7 cellular contexts compared by ENCODE assay signal in genomic region chr6:144132167-144132690, GRCh38. TPM values are rescaled to one million over a fixed set of nuclear protein-coding genes. Genes with fewer than 3 reads are reported as not detected.
DNase-seq lines count a peak whose midpoint lies in the region; ATAC-seq, FAIRE-seq and TF ChIP-seq lines count a peak whose summit lies in the region.
"Not testable (repeated sequence)": the region's sequence is repeated elsewhere in the genome, so short reads cannot be mapped to it uniquely, and the experiment has no call there.

No MANE protein-coding gene starts in this region.

- not testable (repeated sequence) for H3K4me3 ChIP-seq in RWPE2 (ENCODE audit: severe bottlenecking); K562

- not testable (repeated sequence) for H3K9me1 ChIP-seq in K562 (ENCODE audit: control insufficient read depth, insufficient read depth, low read length)

- H3K4me1 ChIP-seq in RWPE2 (ENCODE audit: insufficient read depth, poor library complexity, severe bottlenecking), result peaks cover 14% of the 10 kb centered on the region
- H3K4me1 ChIP-seq in K562 (replicated peaks in 1 of 2; ENCODE audit: control insufficient read depth in 2 of 2, insufficient read depth in 2 of 2, low read length in 2 of 2), result not testable (repeated sequence)

- H3K79me2 ChIP-seq in K562 (ENCODE audit: control insufficient read depth, insufficient read depth, low read length), result not testable (repeated sequence)

- POLR2A ChIA-PET in K562 (lab: Yijun Ruan, JAX), result not testable (repeated sequence)

- CTCF ChIA-PET in K562 (lab: Yijun Ruan, JAX; ENCODE audit: low intra/inter-chr PET ratio), result interaction anchor here (0.5 kb wide), 1 partner anchor 1458 kb away, joined by 4 read pairs; no protein-coding TSS in a partner anchor

- H3K36me3 ChIP-seq in RWPE2 (ENCODE audit: low read depth); K562 (ENCODE audit: control insufficient read depth, insufficient read depth, low read length): not testable (repeated sequence)

- H3K4me1 Mint-ChIP-seq in activated CD4-positive, alpha-beta T cell treated with anti-CD3 and anti-CD28 coated beads, Interleukin-2, amount 10 ng/mL, durations not matched to agents 24 days and 14 days, result peaks cover 19% of the 10 kb centered on the region
- H3K4me1 Mint-ChIP-seq in activated T-cell treated with anti-CD3 and anti-CD28 coated beads, Interleukin-2, amount 50 U/mL, for 72 hours (ENCODE audit: low read depth), result peaks cover 45% of the 10 kb centered on the region
- H3K4me1 Mint-ChIP-seq in activated T-helper 2 cell treated with anti-CD3 and anti-CD28 coated beads, Interferon-gamma antibody, Interleukin-2, Interleukin-4, amounts not matched to agents 10 μg/mL and 5 μg/mL and 100 μg/mL, durations not matched to agents 14 hours and 24 hours and 36 hours (ENCODE audit: low read depth), result peaks cover 29% of the 10 kb centered on the region
- H3K4me1 Mint-ChIP-seq in activated naive CD8-positive, alpha-beta T cell (ENCODE audit: low read depth), result peaks cover 21% of the 10 kb centered on the region
- peaks cover 38% of the 10 kb centered on the region for H3K4me1 Mint-ChIP-seq in stimulated activated naive CD8-positive, alpha-beta T cell treated with anti-CD3 and anti-CD28 coated beads, Interleukin-15, Interleukin-2, amounts not matched to agents 100 ng/mL and 50 ng/mL, for 24 hours (ENCODE audit: low read depth)

- H4K20me1 ChIP-seq in K562 (replicated peaks; ENCODE audit: control insufficient read depth, insufficient read depth, low read length), result not testable (repeated sequence)

- not testable (repeated sequence) for BruUV-seq in K562 (replicated peaks; lab: Mats Ljungman, UMichigan)

- not testable (repeated sequence) for H3K9me3 ChIP-seq in RWPE2 (ENCODE audit: severe bottlenecking); K562 (replicated peaks; ENCODE audit: control insufficient read depth, insufficient read depth, low read depth, low read length)

- H3K36me3 Mint-ChIP-seq in activated CD4-positive, alpha-beta T cell treated with anti-CD3 and anti-CD28 coated beads, Interleukin-2, amount 10 ng/mL, durations not matched to agents 24 days and 14 days (ENCODE audit: low read depth); activated T-cell treated with anti-CD3 and anti-CD28 coated beads, Interleukin-2, amount 50 U/mL, for 72 hours (ENCODE audit: insufficient read depth in 2 of 2); activated T-helper 2 cell treated with anti-CD3 and anti-CD28 coated beads, Interferon-gamma antibody, Interleukin-2, Interleukin-4, amounts not matched to agents 10 μg/mL and 5 μg/mL and 100 μg/mL, durations not matched to agents 14 hours and 24 hours and 36 hours (ENCODE audit: low read depth); activated naive CD8-positive, alpha-beta T cell; stimulated activated naive CD8-positive, alpha-beta T cell treated with anti-CD3 and anti-CD28 coated beads, Interleukin-15, Interleukin-2, amounts not matched to agents 100 ng/mL and 50 ng/mL, for 24 hours (ENCODE audit: low read depth): not testable (repeated sequence)

- intact Hi-C loops in activated CD4-positive, alpha-beta T cell treated with anti-CD3 and anti-CD28 coated beads, Interleukin-2, amount 10 ng/mL, durations not matched to agents 24 days and 14 days (cut with micrococcal nuclease); activated T-helper 2 cell treated with anti-CD3 and anti-CD28 coated beads, Interferon-gamma antibody, Interleukin-2, Interleukin-4, amounts not matched to agents 10 μg/mL and 5 μg/mL and 100 μg/mL, durations not matched to agents 14 hours and 24 hours and 36 hours (cut with micrococcal nuclease); K562 (cut with micrococcal nuclease): not testable (repeated sequence)

- not testable (repeated sequence) for H3K9me3 Mint-ChIP-seq in activated CD4-positive, alpha-beta T cell treated with anti-CD3 and anti-CD28 coated beads, Interleukin-2, amount 10 ng/mL, durations not matched to agents 24 days and 14 days; activated T-cell treated with anti-CD3 and anti-CD28 coated beads, Interleukin-2, amount 50 U/mL, for 72 hours; activated T-helper 2 cell treated with anti-CD3 and anti-CD28 coated beads, Interferon-gamma antibody, Interleukin-2, Interleukin-4, amounts not matched to agents 10 μg/mL and 5 μg/mL and 100 μg/mL, durations not matched to agents 14 hours and 24 hours and 36 hours; activated naive CD8-positive, alpha-beta T cell (ENCODE audit: low read depth); stimulated activated naive CD8-positive, alpha-beta T cell treated with anti-CD3 and anti-CD28 coated beads, Interleukin-15, Interleukin-2, amounts not matched to agents 100 ng/mL and 50 ng/mL, for 24 hours

- not testable (repeated sequence) for H3K4me3 Mint-ChIP-seq in activated CD4-positive, alpha-beta T cell treated with anti-CD3 and anti-CD28 coated beads, Interleukin-2, amount 10 ng/mL, durations not matched to agents 24 days and 14 days; activated T-helper 2 cell treated with anti-CD3 and anti-CD28 coated beads, Interferon-gamma antibody, Interleukin-2, Interleukin-4, amounts not matched to agents 10 μg/mL and 5 μg/mL and 100 μg/mL, durations not matched to agents 14 hours and 24 hours and 36 hours (ENCODE audit: low read depth); activated naive CD8-positive, alpha-beta T cell; stimulated activated naive CD8-positive, alpha-beta T cell treated with anti-CD3 and anti-CD28 coated beads, Interleukin-15, Interleukin-2, amounts not matched to agents 100 ng/mL and 50 ng/mL, for 24 hours
- peak overlapping the region in 1 of 2 donors; percentile 33 for H3K4me3 Mint-ChIP-seq in activated T-cell treated with anti-CD3 and anti-CD28 coated beads, Interleukin-2, amount 50 U/mL, for 72 hours

- H3K27me3 ChIP-seq in RWPE2 (ENCODE audit: insufficient read depth, poor library complexity, severe bottlenecking); K562 (ENCODE audit: control insufficient read depth in 2 of 2, insufficient read depth in 2 of 2, low read length in 2 of 2): not testable (repeated sequence)

- not testable (repeated sequence) for H3K9ac ChIP-seq in K562 (ENCODE audit: insufficient read depth in 1 of 2, low read depth in 2 of 2, low read length in 2 of 2)

- not testable (repeated sequence) for DNase-seq in RWPE2 (ENCODE audit: low spot score); activated CD4-positive, alpha-beta T cell treated with anti-CD3 and anti-CD28 coated beads, Interleukin-2, amount 10 ng/mL, durations not matched to agents 24 days and 14 days; activated T-cell treated with anti-CD3 and anti-CD28 coated beads, Interleukin-2, amount 50 U/mL, for 72 hours; activated T-helper 2 cell treated with anti-CD3 and anti-CD28 coated beads, Interferon-gamma antibody, Interleukin-2, Interleukin-4, amounts not matched to agents 10 μg/mL and 5 μg/mL and 100 μg/mL, durations not matched to agents 14 hours and 24 hours and 36 hours (ENCODE audit: low spot score); K562 (ENCODE audit: extremely low read depth in 1 of 4, low spot score in 3 of 4)

- H3K27ac Mint-ChIP-seq in activated CD4-positive, alpha-beta T cell treated with anti-CD3 and anti-CD28 coated beads, Interleukin-2, amount 10 ng/mL, durations not matched to agents 24 days and 14 days, result peak overlapping the region; percentile 69
- H3K27ac Mint-ChIP-seq in activated T-cell treated with anti-CD3 and anti-CD28 coated beads, Interleukin-2, amount 50 U/mL, for 72 hours, result peak overlapping the region; percentile 72
- H3K27ac Mint-ChIP-seq in activated T-helper 2 cell treated with anti-CD3 and anti-CD28 coated beads, Interferon-gamma antibody, Interleukin-2, Interleukin-4, amounts not matched to agents 10 μg/mL and 5 μg/mL and 100 μg/mL, durations not matched to agents 14 hours and 24 hours and 36 hours, result peak overlapping the region; percentile 51
- peak overlapping the region; percentile 25 for H3K27ac Mint-ChIP-seq in activated naive CD8-positive, alpha-beta T cell
- H3K27ac Mint-ChIP-seq in stimulated activated naive CD8-positive, alpha-beta T cell treated with anti-CD3 and anti-CD28 coated beads, Interleukin-15, Interleukin-2, amounts not matched to agents 100 ng/mL and 50 ng/mL, for 24 hours, result peak overlapping the region; percentile 66

- H3K27me3 Mint-ChIP-seq in activated CD4-positive, alpha-beta T cell treated with anti-CD3 and anti-CD28 coated beads, Interleukin-2, amount 10 ng/mL, durations not matched to agents 24 days and 14 days; activated T-cell treated with anti-CD3 and anti-CD28 coated beads, Interleukin-2, amount 50 U/mL, for 72 hours (ENCODE audit: low read depth); activated naive CD8-positive, alpha-beta T cell: not testable (repeated sequence)
- peaks cover 11% of the 10 kb centered on the region for H3K27me3 Mint-ChIP-seq in activated T-helper 2 cell treated with anti-CD3 and anti-CD28 coated beads, Interferon-gamma antibody, Interleukin-2, Interleukin-4, amounts not matched to agents 10 μg/mL and 5 μg/mL and 100 μg/mL, durations not matched to agents 14 hours and 24 hours and 36 hours (ENCODE audit: low read depth)
- peaks cover 19% of the 10 kb centered on the region for H3K27me3 Mint-ChIP-seq in stimulated activated naive CD8-positive, alpha-beta T cell treated with anti-CD3 and anti-CD28 coated beads, Interleukin-15, Interleukin-2, amounts not matched to agents 100 ng/mL and 50 ng/mL, for 24 hours

- in situ Hi-C loops in K562 (cut with MboI), result not testable (repeated sequence)

- not testable (repeated sequence) for TF ChIP-seq RAD21 in K562 (CRISPR knock-in tag; conservative IDR thresholded peaks at IDR 0.05 in 1 of 2, IDR thresholded peaks at IDR 0.05 in 1 of 2)

- not testable (repeated sequence) for ATAC-seq in RWPE2 (ENCODE audit: low read depth); activated T-cell treated with anti-CD3 and anti-CD28 coated beads, Interleukin-2, amount 50 U/mL, for 72 hours (replicated peaks in 1 of 2); K562

- TF ChIP-seq EP300 in K562 (IDR thresholded peaks at IDR 0.05; ENCODE audit: low read length), result not testable (repeated sequence)

- H3K27ac ChIP-seq in RWPE2 (ENCODE audit: poor library complexity, severe bottlenecking), result peak overlapping the region; percentile 76
- H3K27ac ChIP-seq in K562 (ENCODE audit: extremely low read depth, low read depth, low read length), result not testable (repeated sequence)

- TF ChIP-seq CTCF in RWPE2 (IDR thresholded peaks at IDR 0.05; ENCODE audit: poor library complexity, severe bottlenecking); K562 (IDR thresholded peaks at IDR 0.05 in 2 of 3, conservative IDR thresholded peaks at IDR 0.05 in 1 of 3; ENCODE audit: insufficient read depth in 2 of 3, low read depth in 1 of 3, low read length in 3 of 3): not testable (repeated sequence)

- not testable (repeated sequence) for H2AFZ ChIP-seq in K562 (ENCODE audit: low read depth, low read length)

- TF ChIP-seq POLR2A in K562 (conservative IDR thresholded peaks at IDR 0.05), result not testable (repeated sequence)

- FAIRE-seq in K562 (lab: Jason Lieb, UNC), result not testable (repeated sequence)

- not testable (repeated sequence) for H3K4me2 ChIP-seq in K562 (ENCODE audit: insufficient read depth, low read length)

RNA-seq across cellular contexts. Expression of gene STX11, which starts 18.1 kb away (rescaled TPM):
- total RNA-seq in activated CD4-positive, alpha-beta T cell treated with anti-CD3 and anti-CD28 coated beads, Interleukin-2, amount 10 ng/mL, durations not matched to agents 24 days and 14 days, result 15.5 and 15.6 TPM in 2 replicates
- 10 to 100 TPM; 34.0 to 36.0 TPM for total RNA-seq in activated T-cell treated with anti-CD3 and anti-CD28 coated beads, Interleukin-2, amount 50 U/mL, for 72 hours
- 19.2 and 19.7 TPM in 2 replicates for total RNA-seq in activated T-helper 2 cell treated with anti-CD3 and anti-CD28 coated beads, Interferon-gamma antibody, Interleukin-2, Interleukin-4, amounts not matched to agents 10 μg/mL and 5 μg/mL and 100 μg/mL, durations not matched to agents 14 hours and 24 hours and 36 hours
- total RNA-seq in K562 (2011; cell fraction: chromatin; rRNA removed; ENCODE audit: low replicate concordance), result 0.44 TPM in 1 of 2 replicates, not detected in the other
- total RNA-seq in K562 (2011; cell fraction: nucleolus; rRNA removed), result 0.17 TPM in 1 of 2 replicates, not detected in the other
- 0.38 and 0.44 TPM in 2 replicates for total RNA-seq in K562 (2011; cell fraction: nucleoplasm; rRNA removed)
- total RNA-seq in K562 (2014; rRNA removed) (0.73 and 0.86 TPM in 2 replicates), K562 (2014; rRNA removed; fragmentation: Illumina TruSeq; extraction: Trizol) (0.29 and 0.45 TPM in 2 replicates), K562 (2015; rRNA removed; fragmentation: Illumina TruSeq; extraction: Trizol) (0.51 and 0.53 TPM in 2 replicates), K562 (2021) (0.47 and 0.51 TPM in 2 replicates)
- polyA plus RNA-seq in K562 (2011; rRNA removed) (0.40 and 1.2 TPM in 2 replicates), K562 (2014; fragmentation: Illumina TruSeq; extraction: Trizol) (0.54 and 0.56 TPM in 2 replicates), K562 (2014; fragmentation: Nextera tagmentation; extraction: Ambion mirVana) (under 1 TPM; 0.06 to 0.07 TPM), K562 (2014; rRNA removed) (0.29 and 1.6 TPM in 2 replicates)
- 0.31 and 1.0 TPM in 2 replicates for polyA plus RNA-seq in K562 (2011; cell fraction: cytosol; rRNA removed)
- 0.23 and 0.87 TPM in 2 replicates for polyA plus RNA-seq in K562 (2011; cell fraction: nucleus; rRNA removed)
- 0.40 and 0.73 TPM in 2 replicates for polyA plus RNA-seq in K562 (2012)
- 0.21 and 1.1 TPM in 2 replicates for polyA minus RNA-seq in K562 (2011; rRNA and poly(A)+ RNA removed)
- polyA minus RNA-seq in K562 (2011; cell fraction: cytosol; rRNA and poly(A)+ RNA removed), result 0.91 TPM in 1 of 2 replicates, not detected in the other
- polyA minus RNA-seq in K562 (2011; cell fraction: nucleus; rRNA and poly(A)+ RNA removed), result 0.13 and 1.3 TPM in 2 replicates

RNA-seq across cellular contexts. Expression of gene SF3B5, which starts 36.9 kb away (rescaled TPM):
- 214 and 217 TPM in 2 replicates for total RNA-seq in activated CD4-positive, alpha-beta T cell treated with anti-CD3 and anti-CD28 coated beads, Interleukin-2, amount 10 ng/mL, durations not matched to agents 24 days and 14 days
- total RNA-seq in activated T-cell treated with anti-CD3 and anti-CD28 coated beads, Interleukin-2, amount 50 U/mL, for 72 hours, result 100 to 1,000 TPM; 126 to 141 TPM
- 207 and 208 TPM in 2 replicates for total RNA-seq in activated T-helper 2 cell treated with anti-CD3 and anti-CD28 coated beads, Interferon-gamma antibody, Interleukin-2, Interleukin-4, amounts not matched to agents 10 μg/mL and 5 μg/mL and 100 μg/mL, durations not matched to agents 14 hours and 24 hours and 36 hours
- 24.3 and 54.9 TPM in 2 replicates for total RNA-seq in K562 (2011; cell fraction: chromatin; rRNA removed; ENCODE audit: low replicate concordance)
- total RNA-seq in K562 (2011; cell fraction: nucleolus; rRNA removed), result 129 and 134 TPM in 2 replicates
- total RNA-seq in K562 (2011; cell fraction: nucleoplasm; rRNA removed), result 82.1 and 112 TPM in 2 replicates
- total RNA-seq in K562 (2014; rRNA removed), result 292 and 479 TPM in 2 replicates
- total RNA-seq in K562 (2014; rRNA removed; fragmentation: Illumina TruSeq; extraction: Trizol), result 133 and 238 TPM in 2 replicates
- total RNA-seq in K562 (2015; rRNA removed; fragmentation: Illumina TruSeq; extraction: Trizol), result 337 and 357 TPM in 2 replicates
- 399 and 440 TPM in 2 replicates for total RNA-seq in K562 (2021)
- 407 and 453 TPM in 2 replicates for polyA plus RNA-seq in K562 (2011; rRNA removed)
- polyA plus RNA-seq in K562 (2011; cell fraction: cytosol; rRNA removed), result 924 and 1,390 TPM in 2 replicates
- polyA plus RNA-seq in K562 (2011; cell fraction: nucleus; rRNA removed), result 281 and 290 TPM in 2 replicates
- 381 and 451 TPM in 2 replicates for polyA plus RNA-seq in K562 (2012)
- 538 and 635 TPM in 2 replicates for polyA plus RNA-seq in K562 (2014; fragmentation: Illumina TruSeq; extraction: Trizol)
- polyA plus RNA-seq in K562 (2014; fragmentation: Nextera tagmentation; extraction: Ambion mirVana), result 1,000 to 10,000 TPM; 1,065 to 1,211 TPM
- 552 and 569 TPM in 2 replicates for polyA plus RNA-seq in K562 (2014; rRNA removed)
- polyA minus RNA-seq in K562 (2011; rRNA and poly(A)+ RNA removed), result 129 and 212 TPM in 2 replicates
- 181 and 196 TPM in 2 replicates for polyA minus RNA-seq in K562 (2011; cell fraction: cytosol; rRNA and poly(A)+ RNA removed)
- polyA minus RNA-seq in K562 (2011; cell fraction: nucleus; rRNA and poly(A)+ RNA removed), result 64.5 and 102 TPM in 2 replicates
